9 cellular contexts compared by ENCODE assay signal in genomic region chr10:22259280-22259679, GRCh38. TPM values are rescaled to one million over a fixed set of nuclear protein-coding genes. Genes with fewer than 3 reads are reported as not detected.
DNase-seq lines count a peak whose midpoint lies in the region; ATAC-seq lines count a peak whose summit lies in the region.
"Had no signal": no experiment of that assay in that cellular context is flagged by ENCODE, and none has a peak within 500 bp of the region (broad histone marks: within the 10 kb centered on the region; RNA-seq: fewer than 3 reads in every experiment).

No MANE protein-coding gene starts in this region.

- DNase-seq in DMS 273 (lab: John Stamatoyannopoulos, UW; ENCODE audit: unreplicated experiment) (peak; percentile 19), DMS 273 treated with DMSO at 0.1 percent for 48 hours (lab: John Stamatoyannopoulos, UW) (no peak), H7 (peak; percentile 35), T-helper 17 cell (no peak), immature natural killer cell (peak in 2 of 3 donors; percentile 7 to 27), NCI-H2171 (lab: John Stamatoyannopoulos, UW) (no peak), NCI-H748 treated with DMSO at 0.1 percent for 48 hours (lab: John Stamatoyannopoulos, UW) (no peak)

- ATAC-seq in T-helper 17 cell (peak; percentile 61), HG02759 (IDR thresholded peaks at IDR 0.05; ENCODE audit: unreplicated experiment) (no peak)

- H3K36me3 Mint-ChIP-seq in T-helper 17 cell (ENCODE audit: low read depth) = peaks cover 3% of the 10 kb centered on the region
- H3K36me3 Mint-ChIP-seq in immature natural killer cell = peaks cover 0 to 4% (median 0%) of the 10 kb centered on the region in 3 donors
- H3K36me3 Mint-ChIP-seq: brain had no signal

- H3K9me3 ChIP-seq in T-helper 17 cell (ENCODE audit: control insufficient read depth, low read length, poor library complexity, severe bottlenecking) = no peaks in the 10 kb centered on the region

- H3K36me3 ChIP-seq in H7 (replicated peaks; ENCODE audit: control insufficient read depth, insufficient read depth, low read length) = no peaks in the 10 kb centered on the region

- H3K9me3 Mint-ChIP-seq in immature natural killer cell = no peaks in the 10 kb centered on the region

- peaks cover 10% of the 10 kb centered on the region for H3K27me3 Mint-ChIP-seq in T-helper 17 cell
- peaks cover 6 to 18% (median 12%) of the 10 kb centered on the region in 3 donors for H3K27me3 Mint-ChIP-seq in immature natural killer cell (ENCODE audit: low read depth in 3 of 3)

- H3K27ac Mint-ChIP-seq in T-helper 17 cell (no peak overlapping the region), immature natural killer cell (no peak overlapping the region)
- H3K27ac Mint-ChIP-seq: brain had no signal

- H3K4me3 ChIP-seq in H7 (ENCODE audit: insufficient read depth, low read depth, low read length) = no peak overlapping the region

- H3K4me1 Mint-ChIP-seq in T-helper 17 cell (peaks cover 12% of the 10 kb centered on the region), immature natural killer cell (no peaks in the 10 kb centered on the region)
- H3K4me1 Mint-ChIP-seq: brain had no signal

- H3K27me3 ChIP-seq in H7 (ENCODE audit: control insufficient read depth, insufficient read depth, low read length) = peaks cover 43% of the 10 kb centered on the region

- H3K4me3 Mint-ChIP-seq in T-helper 17 cell = no peak overlapping the region
- H3K4me3 Mint-ChIP-seq in immature natural killer cell = no peak overlapping the region
- H3K4me3 Mint-ChIP-seq: brain had no signal

RNA-seq across cellular contexts. Expression of gene EBLN1, which starts 41.5 kb away (rescaled TPM):
- total RNA-seq in H7 (2014; rRNA removed; shearing (Covaris generic)) = not detected in 2 replicates
- not detected for total RNA-seq in T-helper 17 cell
- polyA plus RNA-seq in immature natural killer cell = not detected

RNA-seq across cellular contexts. Expression of gene COMMD3, which starts 56.9 kb away (rescaled TPM):
- 1.1 and 1.8 TPM in 2 replicates for total RNA-seq in H7 (2014; rRNA removed; shearing (Covaris generic))
- 10 to 100 TPM; 35.0 to 37.3 TPM for total RNA-seq in T-helper 17 cell
- 100 to 1,000 TPM in 1 of 3 donors, 10 to 100 TPM in 2; 80.5 to 112 (median 82.6) TPM for polyA plus RNA-seq in immature natural killer cell

Comparison
In these comparisons a context has a peak if more than half of its experiments do, and no peak if none do; other contexts are left out.
1. DNase-seq: peak in DMS 273 (single experiment), H7 (single experiment) and immature natural killer cell (2 of 3); none in DMS 273 treated with DMSO at 0.1 percent for 48 hours (single experiment), T-helper 17 cell (0 of 3), NCI-H2171 (single experiment) and NCI-H748 treated with DMSO at 0.1 percent for 48 hours (single experiment).
2. RNA of gene COMMD3, which starts 56.9 kb away (total RNA-seq): 35.0 to 37.3 TPM in T-helper 17 cell; 1.1 to 1.8 TPM in H7; every median in the first group is over 10 times any median in the second.